27 cellular contexts compared by ENCODE assay signal in the genomic region with DNA sequence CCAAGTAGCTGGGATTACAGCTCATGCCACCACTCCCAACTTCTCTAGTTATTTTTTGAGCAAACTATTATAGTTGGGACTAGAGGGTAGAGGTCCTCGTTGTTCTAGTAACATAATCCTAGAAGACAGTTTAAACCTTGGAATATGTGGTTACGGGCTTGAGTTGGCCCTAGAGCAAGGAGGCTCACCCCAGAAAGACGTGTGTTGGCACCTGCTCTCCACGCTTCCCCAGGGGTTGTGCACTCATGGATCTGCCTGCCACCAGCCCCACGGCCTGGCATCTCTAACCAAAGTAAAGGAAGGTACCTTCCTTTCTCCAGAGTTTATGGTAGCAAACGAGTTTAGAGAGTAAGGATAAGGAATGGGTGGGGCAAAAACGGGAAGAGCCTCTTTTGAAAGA.
"Had no signal": no experiment of that assay in that cellular context is flagged by ENCODE, and none has a peak within 500 bp of the region (broad histone marks: within the 10 kb centered on the region; RNA-seq: fewer than 3 reads in every experiment).

No MANE protein-coding gene starts in this region.

- H3K9me3 ChIP-seq: left ventricle myocardium inferior, neutrophil, ovary, right atrium auricular region, right lobe of liver, tibial nerve, uterus had no signal

- H3K36me3 Mint-ChIP-seq: mesothelial cell of epicardium; naive B cell; stimulated activated memory B cell treated with anti-CD40 and anti-IgM and Interleukin-4, amounts not matched to agents 10 μg/mL and 1 μg/mL and 100 μg/mL, for 72 hours; type B pancreatic cell had no signal

- H3K4me3 ChIP-seq: hepatocyte, left ventricle myocardium inferior, lung, ovary, right atrium auricular region, right lobe of liver, smooth muscle cell, tibial nerve, uterus had no signal

- H2AFZ ChIP-seq: hepatocyte had no signal

- DNase-seq: islet precursor cell; left ventricle myocardium inferior; mesendoderm; naive B cell; occipital lobe; ovary; right lobe of liver; stimulated activated CD4-positive, alpha-beta T cell treated with anti-CD3 and anti-CD28 coated beads, Interleukin-1b, Interleukin-23, amount 100 ng/mL, for 48 hours; stimulated activated CD4-positive, alpha-beta T cell treated with anti-CD3 and anti-CD28 coated beads, Interleukin-2, amount 100 ng/mL, for 48 hours; stimulated activated CD4-positive, alpha-beta T cell treated with anti-CD3 and anti-CD28 coated beads, Interleukin-4, amount 100 ng/mL, for 4 hours; stimulated activated CD8-positive, alpha-beta memory T cell treated with anti-CD3 and anti-CD28 coated beads, Interleukin-4, amount 100 ng/mL, for 48 hours; stimulated activated naive CD4-positive, alpha-beta T cell treated with Interleukin-2 at 50 U/mL for 16 hours; stimulated activated naive CD8-positive, alpha-beta T cell treated with anti-CD3 and anti-CD28 coated beads, Interleukin-15, amount 100 ng/mL, for 72 hours; substantia nigra; uterus had no signal

- H3K9me3 Mint-ChIP-seq: mesothelial cell of epicardium; naive B cell; nephron; neural crest cell; stimulated activated memory B cell treated with anti-CD40 and anti-IgM and Interleukin-4, amounts not matched to agents 10 μg/mL and 1 μg/mL and 100 μg/mL, for 72 hours; stimulated activated naive CD8-positive, alpha-beta T cell treated with anti-CD3 and anti-CD28 coated beads, Interleukin-15, amount 100 ng/mL, for 72 hours; type B pancreatic cell had no signal

- ATAC-seq: right lobe of liver; stimulated activated memory B cell treated with anti-CD40 and anti-IgM and Interleukin-4, amounts not matched to agents 10 μg/mL and 1 μg/mL and 100 μg/mL, for 72 hours; stimulated activated naive CD8-positive, alpha-beta T cell treated with anti-CD3 and anti-CD28 coated beads, Interleukin-15, amount 100 ng/mL, for 72 hours had no signal

- H3K4me1 ChIP-seq: right lobe of liver, uterus had no signal

- H3K27ac Mint-ChIP-seq: mesothelial cell of epicardium; nephron; progenitor cell of endocrine pancreas; stimulated activated memory B cell treated with anti-CD40 and anti-IgM and Interleukin-4, amounts not matched to agents 10 μg/mL and 1 μg/mL and 100 μg/mL, for 72 hours; stimulated activated naive CD8-positive, alpha-beta T cell treated with anti-CD3 and anti-CD28 coated beads, Interleukin-15, amount 100 ng/mL, for 72 hours; type B pancreatic cell had no signal

- H3K4me2 ChIP-seq: hepatocyte, smooth muscle cell had no signal

- H3K79me2 ChIP-seq: hepatocyte had no signal

- H3K36me3 ChIP-seq: left ventricle myocardium inferior, ovary, right atrium auricular region, right lobe of liver, tibial nerve, uterus had no signal

- H3K27ac ChIP-seq: hepatocyte, left ventricle myocardium inferior, neutrophil, ovary, right atrium auricular region, right lobe of liver, tibial nerve, uterus had no signal

- H3K4me3 Mint-ChIP-seq: mesothelial cell of epicardium; nephron; neural crest cell; stimulated activated memory B cell treated with anti-CD40 and anti-IgM and Interleukin-4, amounts not matched to agents 10 μg/mL and 1 μg/mL and 100 μg/mL, for 72 hours; stimulated activated naive CD8-positive, alpha-beta T cell treated with anti-CD3 and anti-CD28 coated beads, Interleukin-15, amount 100 ng/mL, for 72 hours; type B pancreatic cell had no signal

- H3K27me3 ChIP-seq: neutrophil, ovary, right atrium auricular region, right lobe of liver, tibial nerve, uterus had no signal
